Comparison of ENCODE assay signal across 19 cellular contexts in the genomic region with DNA sequence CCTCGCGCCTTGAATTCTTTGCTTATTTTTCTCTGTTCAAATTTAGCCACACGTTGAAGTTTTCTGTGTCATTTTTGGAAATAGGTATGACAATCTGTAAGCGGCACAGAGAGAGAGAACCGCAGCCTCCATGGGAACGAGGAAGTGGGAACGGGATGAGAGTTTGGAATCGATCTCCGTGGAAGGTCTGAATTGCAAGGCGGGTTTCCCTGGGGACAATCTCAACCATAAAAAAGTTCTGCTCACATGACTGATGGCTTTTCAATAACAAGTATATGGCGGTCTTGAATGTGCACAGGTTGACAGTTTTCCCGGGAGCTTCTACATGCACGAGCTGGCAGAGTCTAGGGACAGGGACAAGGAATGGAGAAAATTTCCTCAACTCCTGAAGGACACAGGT.
DNase-seq lines count a peak whose midpoint lies in the region; ATAC-seq and TF ChIP-seq lines count a peak whose summit lies in the region.
"Had no signal": no experiment of that assay in that cellular context is flagged by ENCODE, and none has a peak within 500 bp of the region (broad histone marks: within the 10 kb centered on the region; RNA-seq: fewer than 3 reads in every experiment).

No MANE protein-coding gene starts in this region.

- H3K27ac ChIP-seq in right lobe of liver (peak overlapping the region in 2 of 3 donors; percentile 42 to 64), transverse colon (peak overlapping the region; percentile 70 to 83 (median 76)), coronary artery (no peak overlapping the region)
- H3K27ac ChIP-seq: C4-2B, KMS-11 had no signal

- H3K36me3 Mint-ChIP-seq in Calu3 (ENCODE audit: insufficient read depth, unreplicated experiment), result peaks cover 5% of the 10 kb centered on the region
- H3K36me3 Mint-ChIP-seq: CD8-positive, alpha-beta memory T cell had no signal

- WGBS in right lobe of liver (ENCODE audit: insufficient coverage, low coverage, low lambda C conversion rate, missing lambda C conversion rate), result 31% methylated on average over 13 of the region's 13 CpGs
- WGBS in transverse colon (ENCODE audit: low coverage in 1 of 2), 2 donors, result 50 to 57% methylated on average over 13 of the region's 13 CpGs

- TF ChIP-seq POLR2A in right lobe of liver (IDR thresholded peaks at IDR 0.05) (no peak), transverse colon (IDR thresholded peaks at IDR 0.05) (no peak)

- H3K27me3 Mint-ChIP-seq in Calu3 (ENCODE audit: unreplicated experiment), result peaks cover 13% of the 10 kb centered on the region

- H3K9ac ChIP-seq in endocrine pancreas (ENCODE audit: control insufficient read depth, insufficient read depth, low read length), result no peak overlapping the region
- H3K9ac ChIP-seq: KMS-11 had no signal

- no peak for TF ChIP-seq EP300 in transverse colon (IDR thresholded peaks at IDR 0.05; ENCODE audit: low read depth)

- no peaks in the 10 kb centered on the region for H3K9me3 Mint-ChIP-seq in Calu3 (ENCODE audit: low read depth, unreplicated experiment)
- H3K9me3 Mint-ChIP-seq: CD8-positive, alpha-beta memory T cell had no signal

- DNase-seq in Calu3, result no peak
- no peak for DNase-seq in right lobe of liver
- no peak for DNase-seq in transverse colon
- DNase-seq in coronary artery (ENCODE audit: low spot score), result no peak
- DNase-seq in middle frontal gyrus (ENCODE audit: extremely low spot score, low spot score), result no peak
- DNase-seq in activated CD4-positive, alpha-beta T cell treated with anti-CD3 and anti-CD28 coated beads, Interleukin-2, amount 50 U/mL, for 48 hours, result no peak
- DNase-seq: CD8-positive, alpha-beta memory T cell; DMS79; IMR-90; NCI-H1092 treated with DMSO at 0.1 percent for 48 hours; NCI-H1436 treated with DMSO at 0.1 percent for 48 hours; NCI-H1930; NCI-H2227 treated with DMSO at 0.1 percent for 48 hours; NCI-H510A treated with DMSO at 0.1 percent for 48 hours; NCI-H774; NK-92 treated with Interleukin-12 subunit alpha and Interleukin-12 subunit beta, amount 100 ng/mL, for 24 hours had no signal

- H3K4me3 ChIP-seq in endocrine pancreas (ENCODE audit: control insufficient read depth, insufficient read depth, low read length) (peak overlapping the region; percentile 19), right lobe of liver (peak overlapping the region in 1 of 3 donors; percentile 6), transverse colon (peak overlapping the region in 1 of 4 donors; percentile 11), coronary artery (no peak overlapping the region)

- H3K27ac Mint-ChIP-seq in Calu3 (ENCODE audit: unreplicated experiment), result no peak overlapping the region
- H3K27ac Mint-ChIP-seq: CD8-positive, alpha-beta memory T cell had no signal

- H3K4me3 Mint-ChIP-seq in Calu3 (ENCODE audit: low read depth, unreplicated experiment), result peak overlapping the region; percentile 40
- H3K4me3 Mint-ChIP-seq: CD8-positive, alpha-beta memory T cell had no signal

- in situ Hi-C loops in transverse colon (cut with MboI; ENCODE audit: low pct_ligation_motif_present in 1 of 4, low pct_unique_long_range_greater_than_20kb in 1 of 4, low sequenced_read_pairs in 3 of 4), result loop anchor here in 1 of 4 donors (10.0 kb wide), 1 partner anchor 91 kb away; the partner anchor contains the start of gene INSR

- BruUV-seq in Calu3 (replicated peaks; lab: Mats Ljungman, UMichigan), result no TSS peak

- H3K9me3 ChIP-seq in endocrine pancreas (ENCODE audit: control insufficient read depth, low read length), result no peaks in the 10 kb centered on the region
- H3K9me3 ChIP-seq in right lobe of liver, result no peaks in the 10 kb centered on the region
- H3K9me3 ChIP-seq in transverse colon, result no peaks in the 10 kb centered on the region

- intact Hi-C loops in Calu3 (cut with micrococcal nuclease; ENCODE audit: unreplicated experiment), result no loop called here
- intact Hi-C loops in right lobe of liver (cut with DNase I), result no loop called here
- intact Hi-C loops in transverse colon (cut with DNase I; ENCODE audit: low total_unique reads), result no loop called here

- H3K27me3 ChIP-seq in endocrine pancreas (ENCODE audit: control insufficient read depth, insufficient read depth, low read length) (no peaks in the 10 kb centered on the region), right lobe of liver (no peaks in the 10 kb centered on the region), transverse colon (no peaks in the 10 kb centered on the region)

- no peaks in the 10 kb centered on the region for H3K36me3 ChIP-seq in endocrine pancreas (ENCODE audit: control insufficient read depth, insufficient read depth, low read length)
- no peaks in the 10 kb centered on the region for H3K36me3 ChIP-seq in right lobe of liver
- H3K36me3 ChIP-seq in transverse colon, result no peaks in the 10 kb centered on the region

- H3K4me1 Mint-ChIP-seq in Calu3 (ENCODE audit: low read depth, unreplicated experiment), result peaks cover 19% of the 10 kb centered on the region

- ATAC-seq in right lobe of liver, result peak in 1 of 4 donors; percentile 14

- H3K4me1 ChIP-seq in endocrine pancreas (ENCODE audit: control insufficient read depth, insufficient read depth, low read length) (no peaks in the 10 kb centered on the region), right lobe of liver (peaks cover 2 to 33% (median 20%) of the 10 kb centered on the region in 4 donors), transverse colon (peaks cover 14 to 56% (median 36%) of the 10 kb centered on the region in 4 donors)

- TF ChIP-seq CTCF in Calu3 (IDR thresholded peaks at IDR 0.05; ENCODE audit: unreplicated experiment), result no peak
- TF ChIP-seq CTCF in right lobe of liver (IDR thresholded peaks at IDR 0.05), result no peak
- TF ChIP-seq CTCF in transverse colon (IDR thresholded peaks at IDR 0.05), result no peak
- no peak for TF ChIP-seq CTCF in coronary artery (IDR thresholded peaks at IDR 0.05)

- CTCF ChIA-PET in Calu3 (lab: Charles Lee), result interaction anchor here (0.6 kb wide), 1 partner anchor 91 kb away, joined by 5 read pairs; no protein-coding TSS in a partner anchor

Comparison
In these comparisons a context has a peak if more than half of its experiments do, and no peak if none do; other contexts are left out.
1. H3K27ac ChIP-seq: peak in right lobe of liver (2 of 3) and transverse colon (4 of 4); none in coronary artery (0 of 2).